Comparison of ENCODE assay signal across 27 cellular contexts in genomic region chr1:42742617-42743301, GRCh38. TPM values are rescaled to one million over a fixed set of nuclear protein-coding genes. Genes with fewer than 3 reads are reported as not detected.
DNase-seq lines count a peak whose midpoint lies in the region; ATAC-seq, FAIRE-seq and TF ChIP-seq lines count a peak whose summit lies in the region.
"Had no signal": no experiment of that assay in that cellular context is flagged by ENCODE, and none has a peak within 500 bp of the region (broad histone marks: within the 10 kb centered on the region; RNA-seq: fewer than 3 reads in every experiment).

No MANE protein-coding gene starts in this region.

- intact Hi-C loops in pancreas (cut with DNase I), result loop anchor here in 1 of 3 donors (10.0 kb wide), 2 partner anchors 158 to 388 kb away; no protein-coding TSS in a partner anchor

- H3K4me1 ChIP-seq in RWPE2 (ENCODE audit: insufficient read depth, poor library complexity, severe bottlenecking) (peaks cover 12% of the 10 kb centered on the region), osteoblast (ENCODE audit: insufficient read depth, low read length) (no peaks in the 10 kb centered on the region), pancreas (no peaks in the 10 kb centered on the region)
- H3K4me1 ChIP-seq: heart right ventricle, left lung, psoas muscle had no signal

- H3K9me3 ChIP-seq in RWPE2 (ENCODE audit: severe bottlenecking), result no peaks in the 10 kb centered on the region
- H3K9me3 ChIP-seq in osteoblast (ENCODE audit: low read depth, low read length), result no peaks in the 10 kb centered on the region
- no peaks in the 10 kb centered on the region for H3K9me3 ChIP-seq in pancreas
- H3K9me3 ChIP-seq: BLaER1 treated with 17β-estradiol and CSF1 and Interleukin-3, amounts not matched to agents 10 nM and 100 nM; heart right ventricle; left lung; mucosa of descending colon; psoas muscle; vagina had no signal

- no peak for FAIRE-seq in pancreas (lab: Jason Lieb, UNC)
- FAIRE-seq: astrocyte, GM18507 had no signal

- TF ChIP-seq CTCF in RWPE2 (IDR thresholded peaks at IDR 0.05; ENCODE audit: poor library complexity, severe bottlenecking) (no peak), osteoblast (IDR thresholded peaks at IDR 0.05; ENCODE audit: extremely low read depth, low read depth, low read length) (no peak), pancreas (IDR thresholded peaks at IDR 0.05) (no peak)

- WGBS in pancreas, 2 donors, result 75 to 78% methylated on average over 9 of the region's 9 CpGs

- no peaks in the 10 kb centered on the region for H3K27me3 ChIP-seq in RWPE2 (ENCODE audit: insufficient read depth, poor library complexity, severe bottlenecking)
- no peaks in the 10 kb centered on the region for H3K27me3 ChIP-seq in osteoblast (ENCODE audit: insufficient read depth, low read length)
- H3K27me3 ChIP-seq in pancreas, result no peaks in the 10 kb centered on the region
- H3K27me3 ChIP-seq: BLaER1 treated with 17β-estradiol and CSF1 and Interleukin-3, amounts not matched to agents 10 nM and 100 nM; heart right ventricle; vagina had no signal

- peak overlapping the region; percentile 55 for H3K27ac ChIP-seq in RWPE2 (ENCODE audit: poor library complexity, severe bottlenecking)
- H3K27ac ChIP-seq in epithelial cell of prostate, result peak overlapping the region; percentile 56
- no peak overlapping the region for H3K27ac ChIP-seq in osteoblast (ENCODE audit: low read depth, low read length)
- no peak overlapping the region for H3K27ac ChIP-seq in pancreas
- H3K27ac ChIP-seq: BLaER1 treated with 17β-estradiol and CSF1 and Interleukin-3, amounts not matched to agents 10 nM and 100 nM; heart right ventricle; left lung; psoas muscle; vagina had no signal

- H3K36me3 ChIP-seq in RWPE2 (ENCODE audit: low read depth) (no peaks in the 10 kb centered on the region), osteoblast (ENCODE audit: insufficient read depth, low read length) (peaks cover 23% of the 10 kb centered on the region), pancreas (peaks cover 0 to under 1% (median 0%) of the 10 kb centered on the region in 3 donors)

- H2AFZ ChIP-seq in osteoblast (ENCODE audit: low read length), result no peak overlapping the region

- H3K4me3 ChIP-seq in RWPE2 (ENCODE audit: severe bottlenecking) (no peak overlapping the region), osteoblast (ENCODE audit: insufficient read depth, low read length) (no peak overlapping the region), pancreas (no peak overlapping the region)
- H3K4me3 ChIP-seq: BLaER1 treated with 17β-estradiol and CSF1 and Interleukin-3, amounts not matched to agents 10 nM and 100 nM; heart right ventricle; left lung; mucosa of descending colon; psoas muscle; vagina had no signal

- DNase-seq in DMS79 treated with DMSO at 0.1 percent for 48 hours (lab: John Stamatoyannopoulos, UW) (peak; percentile 86), RWPE2 (ENCODE audit: low spot score) (no peak), epithelial cell of prostate (ENCODE audit: low read depth, low spot score) (no peak), osteoblast (ENCODE audit: insufficient read length, low spot score, missing footprints) (peak; percentile 76), HT-29 (ENCODE audit: low spot score) (no peak), pancreas (no peak)
- DNase-seq: activated B cell treated with CpG ODN at 0.5 μM for 24 hours; activated naive CD8-positive, alpha-beta T cell treated with anti-CD3 and anti-CD28 coated beads, Interleukin-2, amount 10 ng/mL, durations not matched to agents 7 days and 5 days; cerebellar nuclear complex; COR-L47; erythroblast; heart right ventricle; Karpas-422; left lung; NCI-H187 treated with DMSO at 0.1 percent for 48 hours; substantia nigra had no signal

- no peaks in the 10 kb centered on the region for H3K79me2 ChIP-seq in osteoblast (ENCODE audit: insufficient read depth, low read length)

- no peak overlapping the region for H3K4me2 ChIP-seq in osteoblast (ENCODE audit: insufficient read depth, low read length)
- H3K4me2 ChIP-seq: BLaER1 treated with 17β-estradiol and CSF1 and Interleukin-3, amounts not matched to agents 10 nM and 100 nM had no signal

- ATAC-seq in RWPE2 (ENCODE audit: low read depth) (peak; percentile 15; the same call in 2 of the 3 replicates), HG02938 (IDR thresholded peaks at IDR 0.05; ENCODE audit: unreplicated experiment) (no peak), GM21737 (IDR thresholded peaks at IDR 0.05; ENCODE audit: unreplicated experiment) (no peak), pancreas (no peak)
- ATAC-seq: activated T-helper 17 cell treated with anti-CD3 and anti-CD28 coated beads, Interleukin-2, amount 50 U/mL, for 72 hours; heart right ventricle; left lung; mucosa of descending colon; psoas muscle; stimulated activated effector memory CD8-positive, alpha-beta T cell treated with anti-CD3 and anti-CD28 coated beads, Interleukin-12 subunit alpha, Interleukin-12 subunit beta, amount 100 ng/mL, for 72 hours had no signal

- peaks cover 8% of the 10 kb centered on the region for H4K20me1 ChIP-seq in osteoblast (ENCODE audit: insufficient read depth, low read length)

RNA-seq across cellular contexts. Expression of gene CLDN19, which starts 2.7 kb away (rescaled TPM):
- total RNA-seq in osteoblast (not detected in 2 replicates), pancreas (not detected)
- total RNA-seq in HT-29 (2014; rRNA removed; shearing (Covaris generic)), result not detected in 2 replicates
- under 1 TPM in 1 of 2 donors, not detected in 1; 0.04 TPM for polyA plus RNA-seq in pancreas
- total RNA-seq: activated B cell treated with CpG ODN at 0.5 μM for 24 hours; activated naive CD8-positive, alpha-beta T cell treated with anti-CD3 and anti-CD28 coated beads, Interleukin-2, amount 10 ng/mL, durations not matched to agents 7 days and 5 days; activated T-helper 17 cell treated with anti-CD3 and anti-CD28 coated beads, Interleukin-2, amount 50 U/mL, for 72 hours; H4; heart right ventricle; left lung; psoas muscle; vagina had no signal

RNA-seq across cellular contexts. Expression of gene P3H1, which starts 24.1 kb away (rescaled TPM):
- total RNA-seq in osteoblast (209 and 213 TPM in 2 replicates), pancreas (10 to 100 TPM in 4 of 6 donors, 1 to 10 TPM in 2; 6.8 to 26.2 (median 11.8) TPM)
- total RNA-seq in HT-29 (2014; rRNA removed; shearing (Covaris generic)), result 19.1 TPM in 2 replicates
- 10 to 100 TPM; 27.0 to 37.0 TPM for polyA plus RNA-seq in pancreas

RNA-seq across cellular contexts. Expression of gene C1orf50, which starts 24.3 kb away (rescaled TPM):
- 4.7 and 5.9 TPM in 2 replicates for total RNA-seq in osteoblast
- total RNA-seq in HT-29 (2014; rRNA removed; shearing (Covaris generic)), result 2.0 and 3.1 TPM in 2 replicates
- total RNA-seq in pancreas, result 1 to 10 TPM; 1.6 to 3.5 (median 2.8) TPM
- polyA plus RNA-seq in pancreas, result 1 to 10 TPM; 2.4 to 2.5 TPM

RNA-seq across cellular contexts. Expression of gene TMEM269, which starts 42.0 kb away (rescaled TPM):
- total RNA-seq in osteoblast (under 0.01 TPM in 2 replicates), pancreas (under 1 TPM in 3 of 6 donors, not detected in 3; 0.18 to 0.35 (median 0.23) TPM)
- total RNA-seq in HT-29 (2014; rRNA removed; shearing (Covaris generic)), result 0.03 TPM in 1 of 2 replicates, not detected in the other
- under 1 TPM in 1 of 2 donors, not detected in 1; 0.04 TPM for polyA plus RNA-seq in pancreas
- total RNA-seq: mucosa of descending colon, vagina had no signal

Comparison
In these comparisons a context has a peak if more than half of its experiments do, and no peak if none do; other contexts are left out.
1. DNase-seq: peak in DMS79 treated with DMSO at 0.1 percent for 48 hours (single experiment) and osteoblast (single experiment); none in RWPE2 (single experiment), epithelial cell of prostate (single experiment), HT-29 (single experiment) and pancreas (0 of 6).
2. H3K27ac ChIP-seq: peak in RWPE2 (single experiment) and epithelial cell of prostate (single experiment); none in osteoblast (single experiment) and pancreas (0 of 4).